Comparison of ENCODE assay signal across 10 cellular contexts in genomic region chr4:7806080-7806630, GRCh38.
DNase-seq lines count a peak whose midpoint lies in the region; ATAC-seq and TF ChIP-seq lines count a peak whose summit lies in the region.
"Had no signal": no experiment of that assay in that cellular context is flagged by ENCODE, and none has a peak within 500 bp of the region (broad histone marks: within the 10 kb centered on the region; RNA-seq: fewer than 3 reads in every experiment).

No MANE protein-coding gene starts in this region.

- peaks cover 3% of the 10 kb centered on the region for H3K9me3 Mint-ChIP-seq in activated T-helper 2 cell treated with anti-CD3 and anti-CD28 coated beads, Interferon-gamma antibody, Interleukin-2, Interleukin-4, amounts not matched to agents 10 μg/mL and 5 μg/mL and 100 μg/mL, durations not matched to agents 14 hours and 24 hours and 36 hours

- H3K4me1 Mint-ChIP-seq in activated T-helper 2 cell treated with anti-CD3 and anti-CD28 coated beads, Interferon-gamma antibody, Interleukin-2, Interleukin-4, amounts not matched to agents 10 μg/mL and 5 μg/mL and 100 μg/mL, durations not matched to agents 14 hours and 24 hours and 36 hours (ENCODE audit: low read depth) = peaks cover 9% of the 10 kb centered on the region

- H3K4me3 ChIP-seq in Panc1 (ENCODE audit: low read depth in 2 of 2, low read length in 2 of 2) = peak overlapping the region in 1 of 2 experiments; percentile 23; a peak in 2 of 4 replicates
- H3K4me3 ChIP-seq in esophagus (ENCODE audit: low read depth in 1 of 2, low read length in 2 of 2) = no peak overlapping the region
- no peak overlapping the region for H3K4me3 ChIP-seq in lung
- H3K4me3 ChIP-seq in stomach = peak overlapping the region in 2 of 4 donors; percentile 1 to 9

- in situ Hi-C loops in Panc1 (cut with HindIII; ENCODE audit: low pct_unique_long_range_greater_than_20kb, low sequenced_read_pairs) = no loop called here

- no TSS peak for BruUV-seq in Panc1 (replicated peaks; lab: Mats Ljungman, UMichigan)

- no peak overlapping the region for H3K4me3 Mint-ChIP-seq in activated T-helper 2 cell treated with anti-CD3 and anti-CD28 coated beads, Interferon-gamma antibody, Interleukin-2, Interleukin-4, amounts not matched to agents 10 μg/mL and 5 μg/mL and 100 μg/mL, durations not matched to agents 14 hours and 24 hours and 36 hours (ENCODE audit: low read depth)

- TF ChIP-seq POLR2A in stomach (IDR thresholded peaks at IDR 0.05) = no peak

- CTCF ChIA-PET in Panc1 (lab: Charles Lee) = interaction anchor here (0.7 to 1.1 kb wide), 2 partner anchors 16 to 35 kb away, joined by 3 to 4 read pairs; no protein-coding TSS in a partner anchor

- POLR2A ChIA-PET in Panc1 (lab: Charles Lee) = no interaction called here

- peaks cover 4% of the 10 kb centered on the region for H3K36me3 ChIP-seq in Panc1 (ENCODE audit: control insufficient read depth, insufficient read depth, low read length)
- H3K36me3 ChIP-seq in esophagus (ENCODE audit: control insufficient read depth in 2 of 2, insufficient read depth in 2 of 2, low read length in 1 of 2) = peaks cover 0 to 4% of the 10 kb centered on the region in 2 donors
- H3K36me3 ChIP-seq in lung (ENCODE audit: control insufficient read depth in 2 of 2, insufficient read depth in 2 of 2, low read length in 2 of 2) = no peaks in the 10 kb centered on the region
- peaks cover 0 to 18% (median under 1%) of the 10 kb centered on the region in 4 donors for H3K36me3 ChIP-seq in stomach

- H3K27ac ChIP-seq in Panc1 (ENCODE audit: low read length) = peak overlapping the region; percentile 96
- H3K27ac ChIP-seq in esophagus (ENCODE audit: low read depth in 2 of 2, low read length in 1 of 2) = peak overlapping the region; percentile 45 to 73
- H3K27ac ChIP-seq in lung (ENCODE audit: low read depth in 1 of 2, low read length in 1 of 2) = peak overlapping the region in 1 of 2 donors; percentile 93
- H3K27ac ChIP-seq in stomach = peak overlapping the region; percentile 66 to 87 (median 87)

- intact Hi-C loops in Panc1 (cut with micrococcal nuclease; ENCODE audit: unreplicated experiment) (no loop called here), stomach (cut with DNase I; ENCODE audit: low total_unique reads) (no loop called here)
- intact Hi-C loops in activated T-helper 2 cell treated with anti-CD3 and anti-CD28 coated beads, Interferon-gamma antibody, Interleukin-2, Interleukin-4, amounts not matched to agents 10 μg/mL and 5 μg/mL and 100 μg/mL, durations not matched to agents 14 hours and 24 hours and 36 hours (cut with micrococcal nuclease) = no loop called here

- WGBS in esophagus, 2 donors = 62 to 66% methylated on average over 15 of the region's 15 CpGs
- 62 to 75% methylated on average over 15 of the region's 15 CpGs for WGBS in lung, 2 donors
- 12 to 39% (median 19%) methylated on average over 15 of the region's 15 CpGs for WGBS in stomach, 5 donors

- TF ChIP-seq CTCF in Panc1 (IDR thresholded peaks at IDR 0.05) = no peak
- no peak for TF ChIP-seq CTCF in lung (IDR thresholded peaks at IDR 0.05; ENCODE audit: control extremely low read depth, extremely low read depth)
- TF ChIP-seq CTCF in stomach (IDR thresholded peaks at IDR 0.05) = no peak

- H3K27ac Mint-ChIP-seq in activated T-helper 2 cell treated with anti-CD3 and anti-CD28 coated beads, Interferon-gamma antibody, Interleukin-2, Interleukin-4, amounts not matched to agents 10 μg/mL and 5 μg/mL and 100 μg/mL, durations not matched to agents 14 hours and 24 hours and 36 hours = no peak overlapping the region

- H3K4me1 ChIP-seq in Panc1 (ENCODE audit: control insufficient read depth, insufficient read depth, low read length) (peaks cover 59% of the 10 kb centered on the region), esophagus (ENCODE audit: control insufficient read depth in 2 of 2, insufficient read depth in 2 of 2, low read length in 1 of 2) (peaks cover 0 to 6% of the 10 kb centered on the region in 2 donors), lung (ENCODE audit: control insufficient read depth in 2 of 2, insufficient read depth in 2 of 2, low read length in 2 of 2) (peaks cover 0 to 18% of the 10 kb centered on the region in 2 donors), stomach (peaks cover 44 to 76% (median 58%) of the 10 kb centered on the region in 4 donors)

- peaks cover 30% of the 10 kb centered on the region for H3K36me3 Mint-ChIP-seq in activated T-helper 2 cell treated with anti-CD3 and anti-CD28 coated beads, Interferon-gamma antibody, Interleukin-2, Interleukin-4, amounts not matched to agents 10 μg/mL and 5 μg/mL and 100 μg/mL, durations not matched to agents 14 hours and 24 hours and 36 hours (ENCODE audit: low read depth)

- no peak for TF ChIP-seq EP300 in stomach (IDR thresholded peaks at IDR 0.05)

- DNase-seq in Panc1 (ENCODE audit: low read depth, low spot score) = no peak
- peak; percentile 59 for DNase-seq in lung (ENCODE audit: low spot score)
- DNase-seq in stomach = peak; percentile 73
- DNase-seq in HK-2 (ENCODE audit: unreplicated experiment) = no peak
- DNase-seq in activated T-helper 2 cell treated with anti-CD3 and anti-CD28 coated beads, Interferon-gamma antibody, Interleukin-2, Interleukin-4, amounts not matched to agents 10 μg/mL and 5 μg/mL and 100 μg/mL, durations not matched to agents 14 hours and 24 hours and 36 hours (ENCODE audit: low spot score) = no peak
- DNase-seq in NCI-H2081 (lab: John Stamatoyannopoulos, UW) = no peak
- DNase-seq: GDM1 had no signal

- H3K9me3 ChIP-seq in Panc1 (ENCODE audit: control insufficient read depth, insufficient read depth, low read depth, low read length) (no peaks in the 10 kb centered on the region), esophagus (ENCODE audit: control insufficient read depth in 2 of 2, insufficient read depth in 1 of 2, low read depth in 1 of 2, low read length in 1 of 2) (peaks cover 0 to 4% of the 10 kb centered on the region in 2 donors), lung (ENCODE audit: control insufficient read depth in 2 of 2, insufficient read depth in 1 of 2, low read length in 1 of 2) (no peaks in the 10 kb centered on the region), stomach (no peaks in the 10 kb centered on the region)

- H3K27me3 ChIP-seq in Panc1 (ENCODE audit: control insufficient read depth, insufficient read depth, low read length) (no peaks in the 10 kb centered on the region), esophagus (ENCODE audit: control insufficient read depth in 1 of 2, insufficient read depth in 2 of 2, low read length in 2 of 2) (no peaks in the 10 kb centered on the region), lung (ENCODE audit: control insufficient read depth, insufficient read depth) (no peaks in the 10 kb centered on the region), stomach (no peaks in the 10 kb centered on the region)

- H3K27me3 Mint-ChIP-seq in activated T-helper 2 cell treated with anti-CD3 and anti-CD28 coated beads, Interferon-gamma antibody, Interleukin-2, Interleukin-4, amounts not matched to agents 10 μg/mL and 5 μg/mL and 100 μg/mL, durations not matched to agents 14 hours and 24 hours and 36 hours (ENCODE audit: low read depth) = no peaks in the 10 kb centered on the region

- ATAC-seq in Panc1 = peak; percentile 72
- ATAC-seq in lung (ENCODE audit: insufficient read depth, low FRiP score) = peak; percentile 44
- ATAC-seq in HG03439 (IDR thresholded peaks at IDR 0.05; ENCODE audit: unreplicated experiment) = no peak
- ATAC-seq: esophagus mucosa had no signal

Comparison
In these comparisons a context has a peak if more than half of its experiments do, and no peak if none do; other contexts are left out.
1. DNase-seq: peak in lung (single experiment) and stomach (single experiment); none in Panc1 (single experiment), HK-2 (single experiment), activated T-helper 2 cell treated with anti-CD3 and anti-CD28 coated beads, Interferon-gamma antibody, Interleukin-2, Interleukin-4, amounts not matched to agents 10 μg/mL and 5 μg/mL and 100 μg/mL, durations not matched to agents 14 hours and 24 hours and 36 hours (single experiment) and NCI-H2081 (0 of 2).